ENCODE assay signal across 1 cellular context in the genomic region with DNA sequence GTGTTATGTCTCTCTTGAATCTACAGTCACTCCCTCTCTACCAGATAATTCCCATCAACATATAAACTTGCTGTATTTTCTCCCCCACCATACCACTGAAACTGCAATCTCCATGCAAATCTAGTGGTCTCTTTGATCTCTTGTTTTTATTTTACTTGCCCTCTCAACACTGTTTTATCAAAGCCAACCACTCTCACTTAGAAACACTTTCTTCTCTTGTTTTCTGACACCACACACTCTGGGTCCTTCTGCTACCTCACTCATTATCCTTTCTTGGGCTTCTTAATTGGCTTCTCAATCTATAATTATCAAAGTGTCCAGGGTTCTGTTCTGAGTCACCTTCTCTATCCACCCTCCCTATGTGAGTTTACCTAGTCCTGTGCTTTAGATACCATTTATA.
TF ChIP-seq lines count a peak whose summit lies in the region.

No MANE protein-coding gene starts in this region.

TF ChIP-seq in HepG2, 621 proteins besides CTCF, POLR2A, EP300 and RAD21:
- TF ChIP-seq MEIS2 (CRISPR knock-in tag; IDR thresholded peaks at IDR 0.05) = no peak
- TF ChIP-seq ZNF3 (CRISPR knock-in tag; IDR thresholded peaks at IDR 0.05) = no peak
